8 cellular contexts compared by ENCODE assay signal in genomic region chr1:183635112-183635605, GRCh38. TPM values are rescaled to one million over a fixed set of nuclear protein-coding genes. Genes with fewer than 3 reads are reported as not detected.
DNase-seq lines count a peak whose midpoint lies in the region; ATAC-seq and TF ChIP-seq lines count a peak whose summit lies in the region.

No MANE protein-coding gene starts in this region.

- H2AFZ ChIP-seq in osteoblast (ENCODE audit: low read length), result peak overlapping the region; percentile 80

- peaks cover 40% of the 10 kb centered on the region for H3K4me1 ChIP-seq in osteoblast (ENCODE audit: insufficient read depth, low read length)

- no peaks in the 10 kb centered on the region for H3K9me3 ChIP-seq in osteoblast (ENCODE audit: low read depth, low read length)

- H3K27ac ChIP-seq in C4-2B (peak overlapping the region; percentile 86), osteoblast (ENCODE audit: low read depth, low read length) (peak overlapping the region; percentile 80)

- ATAC-seq in GM21576 (IDR thresholded peaks at IDR 0.05; ENCODE audit: unreplicated experiment), result peak; percentile 3
- no peak for ATAC-seq in HG03469 (IDR thresholded peaks at IDR 0.05; ENCODE audit: unreplicated experiment)

- no peaks in the 10 kb centered on the region for H3K27me3 ChIP-seq in osteoblast (ENCODE audit: insufficient read depth, low read length)

- DNase-seq in NCI-H1092 (lab: John Stamatoyannopoulos, UW), result peak; percentile 53
- peak; percentile 24 for DNase-seq in activated naive CD4-positive, alpha-beta T cell treated with Interleukin-2 at 50 U/mL for 16 hours
- peak; percentile 29 for DNase-seq in globus pallidus (ENCODE audit: low spot score)
- peak; percentile 71 for DNase-seq in osteoblast (ENCODE audit: insufficient read length, low spot score, missing footprints)
- DNase-seq in cerebellar nuclear complex (lab: John Stamatoyannopoulos, UW), result no peak

- H3K36me3 ChIP-seq in osteoblast (ENCODE audit: insufficient read depth, low read length), result peaks cover 15% of the 10 kb centered on the region

- H4K20me1 ChIP-seq in osteoblast (ENCODE audit: insufficient read depth, low read length), result peaks cover 20% of the 10 kb centered on the region

- peak overlapping the region; percentile 93 for H3K4me3 ChIP-seq in osteoblast (ENCODE audit: insufficient read depth, low read length)

- H3K79me2 ChIP-seq in osteoblast (ENCODE audit: insufficient read depth, low read length), result peaks cover 63% of the 10 kb centered on the region

- TF ChIP-seq CTCF in C4-2B (conservative IDR thresholded peaks at IDR 0.05), result no peak
- TF ChIP-seq CTCF in osteoblast (IDR thresholded peaks at IDR 0.05; ENCODE audit: extremely low read depth, low read depth, low read length), result no peak

- peak overlapping the region; percentile 87 for H3K4me2 ChIP-seq in osteoblast (ENCODE audit: insufficient read depth, low read length)

RNA-seq across cellular contexts. Expression of gene ARPC5, which starts 0.4 kb away (rescaled TPM):
- 156 and 157 TPM in 2 replicates for total RNA-seq in osteoblast

RNA-seq across cellular contexts. Expression of gene APOBEC4, which starts 18.0 kb away (rescaled TPM):
- total RNA-seq in osteoblast, result under 0.01 TPM in 1 of 2 replicates, not detected in the other

RNA-seq across cellular contexts. Expression of gene NCF2, which starts 44.9 kb away (rescaled TPM):
- total RNA-seq in osteoblast, result 0.88 and 2.2 TPM in 2 replicates

Comparison
In these comparisons a context has a peak if more than half of its experiments do, and no peak if none do; other contexts are left out.
1. DNase-seq: peak in NCI-H1092 (single experiment), activated naive CD4-positive, alpha-beta T cell treated with Interleukin-2 at 50 U/mL for 16 hours (single experiment), globus pallidus (single experiment) and osteoblast (single experiment); none in cerebellar nuclear complex (0 of 2).